In the genomic region with DNA sequence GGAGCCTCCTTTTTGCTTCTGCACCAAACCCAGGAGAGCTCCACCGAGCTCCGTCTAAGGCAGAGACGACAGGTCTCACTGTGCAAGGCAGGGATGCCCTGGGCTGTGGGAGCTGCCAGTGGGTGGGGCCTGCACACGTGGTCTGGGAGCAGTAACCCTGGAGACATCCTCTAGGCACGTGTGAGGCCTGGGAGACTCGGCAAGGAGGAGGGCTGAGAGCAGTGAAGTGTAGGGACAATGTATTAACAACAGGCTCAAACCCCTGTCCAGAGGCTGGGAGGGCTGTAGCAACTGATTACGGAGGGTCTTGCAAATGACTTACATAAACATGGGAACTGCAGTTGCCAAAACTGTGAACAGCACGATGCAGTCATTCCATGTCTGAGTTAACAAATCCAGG, we compare ENCODE assay signal across 10 cellular contexts. TPM values are rescaled to one million over a fixed set of nuclear protein-coding genes. Genes with fewer than 3 reads are reported as not detected.
A peak's percentile ranks its signal among the peaks of the same experiment; 100 is the strongest.
DNase-seq lines count a peak whose midpoint lies in the region; ATAC-seq and TF ChIP-seq lines count a peak whose summit lies in the region.
"Had no signal": no experiment of that assay in that cellular context is flagged by ENCODE, and none has a peak within 500 bp of the region (broad histone marks: within the 10 kb centered on the region; RNA-seq: fewer than 3 reads in every experiment).

No MANE protein-coding gene starts in this region.

- peak; percentile 64 for DNase-seq in Caki2 (ENCODE audit: low read depth)
- DNase-seq in RWPE1 (ENCODE audit: low spot score) = peak; percentile 50
- peak; percentile 57 for DNase-seq in cardiac septum (ENCODE audit: low spot score)
- DNase-seq in CD8-positive, alpha-beta memory T cell = no peak
- no peak for DNase-seq in epidermal melanocyte (ENCODE audit: insufficient read length, low spot score)
- no peak for DNase-seq in effector CD8-positive, alpha-beta T cell (lab: John Stamatoyannopoulos, UW)
- DNase-seq: NCI-H1436 had no signal

- H3K36me3 ChIP-seq in rectal smooth muscle tissue (ENCODE audit: control insufficient read depth, insufficient read depth, low read length) = no peaks in the 10 kb centered on the region
- no peaks in the 10 kb centered on the region for H3K36me3 ChIP-seq in CD8-positive, alpha-beta memory T cell (ENCODE audit: insufficient read depth, low read length)
- H3K36me3 ChIP-seq: SJSA1 had no signal

- H3K27me3 ChIP-seq in rectal smooth muscle tissue (ENCODE audit: control insufficient read depth, insufficient read depth, low read length) = no peaks in the 10 kb centered on the region
- no peaks in the 10 kb centered on the region for H3K27me3 ChIP-seq in CD8-positive, alpha-beta memory T cell (ENCODE audit: insufficient read depth, low read length, poor library complexity, severe bottlenecking)
- H3K27me3 ChIP-seq: SJSA1 had no signal

- H3K27ac Mint-ChIP-seq in CD8-positive, alpha-beta memory T cell = peak overlapping the region in 1 of 8 donors; percentile 19

- in situ Hi-C loops in Caki2 (cut with HindIII; ENCODE audit: low pct_unique_long_range_greater_than_20kb, low sequenced_read_pairs) = no loop called here

- no peaks in the 10 kb centered on the region for H3K9me3 ChIP-seq in CD8-positive, alpha-beta memory T cell (ENCODE audit: low read length)
- H3K9me3 ChIP-seq: SJSA1 had no signal

- H3K36me3 Mint-ChIP-seq in CD8-positive, alpha-beta memory T cell = no peaks in the 10 kb centered on the region

- POLR2A ChIA-PET in RWPE1 (lab: Yijun Ruan, JAX; ENCODE audit: low non-redundant PET) = no interaction called here
- POLR2A ChIA-PET in CD8-positive, alpha-beta memory T cell (lab: Charles Lee) = no interaction called here

- no peak for ATAC-seq in HG03045 (IDR thresholded peaks at IDR 0.05; ENCODE audit: unreplicated experiment)

- no peaks in the 10 kb centered on the region for H3K4me1 Mint-ChIP-seq in CD8-positive, alpha-beta memory T cell

- CTCF ChIA-PET in RWPE1 (lab: Yijun Ruan, JAX) = interaction anchor here (0.6 to 0.7 kb wide), 3 partner anchors 80 to 139 kb away, joined by 4 to 5 read pairs (median 4); no protein-coding TSS in a partner anchor
- CTCF ChIA-PET in CD8-positive, alpha-beta memory T cell (lab: Charles Lee) = interaction anchor here (5.4 kb wide), 1 partner anchor 107 kb away, joined by 31 read pairs; no protein-coding TSS in a partner anchor

- no peak overlapping the region for H3K4me3 Mint-ChIP-seq in CD8-positive, alpha-beta memory T cell

- intact Hi-C loops in cardiac septum (cut with DNase I) = no loop called here

- peaks cover 32% of the 10 kb centered on the region for H3K4me1 ChIP-seq in rectal smooth muscle tissue (ENCODE audit: control insufficient read depth, insufficient read depth, low read length)
- no peaks in the 10 kb centered on the region for H3K4me1 ChIP-seq in CD8-positive, alpha-beta memory T cell (ENCODE audit: insufficient read depth, low read length)

- H3K27ac ChIP-seq in RWPE1 (peak overlapping the region; percentile 65), rectal smooth muscle tissue (ENCODE audit: low read depth, low read length) (peak overlapping the region; percentile 89)
- H3K27ac ChIP-seq in CD8-positive, alpha-beta memory T cell (ENCODE audit: low read depth, low read length) = no peak overlapping the region

- no peak for TF ChIP-seq CTCF in RWPE1 (conservative IDR thresholded peaks at IDR 0.05; ENCODE audit: low read depth)

- H3K27me3 Mint-ChIP-seq in CD8-positive, alpha-beta memory T cell = peaks cover 9 to 10% of the 10 kb centered on the region in 2 donors

- no peak overlapping the region for H3K4me3 ChIP-seq in rectal smooth muscle tissue (ENCODE audit: low read length)
- H3K4me3 ChIP-seq in CD8-positive, alpha-beta memory T cell (ENCODE audit: low read length) = no peak overlapping the region
- H3K4me3 ChIP-seq: SJSA1 had no signal

- no peak overlapping the region for H3K9ac ChIP-seq in rectal smooth muscle tissue (ENCODE audit: low read length)

- no peaks in the 10 kb centered on the region for H3K9me3 Mint-ChIP-seq in CD8-positive, alpha-beta memory T cell

RNA-seq across cellular contexts. Expression of gene CYP27C1, which starts 45.1 kb away (rescaled TPM):
- total RNA-seq in Caki2 (2014; rRNA removed; shearing (Covaris generic); ENCODE audit: low replicate concordance) = 2.9 and 3.0 TPM in 2 replicates
- total RNA-seq in cardiac septum = not detected
- total RNA-seq in CD8-positive, alpha-beta memory T cell = not detected
- polyA plus RNA-seq in CD8-positive, alpha-beta memory T cell = not detected

Comparison
In these comparisons a context has a peak if more than half of its experiments do, and no peak if none do; other contexts are left out.
1. DNase-seq: peak in Caki2 (single experiment), RWPE1 (single experiment) and cardiac septum (single experiment); none in CD8-positive, alpha-beta memory T cell (0 of 5), epidermal melanocyte (single experiment) and effector CD8-positive, alpha-beta T cell (single experiment).